8 cellular contexts compared by ENCODE assay signal in genomic region chr14:100438678-100439592, GRCh38.
DNase-seq lines count a peak whose midpoint lies in the region; ATAC-seq, FAIRE-seq and TF ChIP-seq lines count a peak whose summit lies in the region.

No MANE protein-coding gene starts in this region.

- H3K27ac ChIP-seq in angular gyrus (ENCODE audit: low read depth, low read length) (peak overlapping the region; percentile 53), testis (no peak overlapping the region)

- no peaks in the 10 kb centered on the region for H3K27me3 ChIP-seq in testis

- intact Hi-C loops in mucosa of descending colon (cut with DNase I, micrococcal nuclease): no loop called here
- intact Hi-C loops in testis (cut with DNase I; ENCODE audit: low total_unique reads): no loop called here

- H3K9me3 ChIP-seq in mucosa of descending colon (no peaks in the 10 kb centered on the region), testis (no peaks in the 10 kb centered on the region)

- H3K36me3 ChIP-seq in mucosa of descending colon (ENCODE audit: low read depth) (no peaks in the 10 kb centered on the region), testis (ENCODE audit: low read depth, missing control alignments) (no peaks in the 10 kb centered on the region)

- peak; percentile 48 for FAIRE-seq in urothelium cell line (lab: Jason Lieb, UNC)

- TF ChIP-seq CTCF in AG10803 (conservative IDR thresholded peaks at IDR 0.05; ENCODE audit: low read length) (no peak), mucosa of descending colon (IDR thresholded peaks at IDR 0.05) (no peak), testis (IDR thresholded peaks at IDR 0.05) (no peak)

- TF ChIP-seq POLR2A in testis (IDR thresholded peaks at IDR 0.05): no peak

- WGBS in testis, 2 donors: 73% methylated on average over 6 to 10 of the region's 10 CpGs

- DNase-seq in AG10803 (ENCODE audit: low read depth): peak; percentile 64
- peak; percentile 64 for DNase-seq in LHCN-M2 (ENCODE audit: low read depth)
- peak; percentile 84 to 90 (median 88) for DNase-seq in mucosa of descending colon
- peak; percentile 89 for DNase-seq in urothelium cell line (ENCODE audit: low spot score)
- DNase-seq in NCI-H446 treated with DMSO at 0.1 percent for 48 hours (lab: John Stamatoyannopoulos, UW): no peak
- DNase-seq in testis: no peak
- DNase-seq in HuH-7 (ENCODE audit: low spot score): no peak

- H3K4me1 ChIP-seq in mucosa of descending colon (ENCODE audit: low read depth) (peaks cover 53% of the 10 kb centered on the region), testis (peaks cover 14% of the 10 kb centered on the region)

- H3K4me3 ChIP-seq in AG10803 (ENCODE audit: low read length) (no peak overlapping the region), mucosa of descending colon (no peak overlapping the region), testis (no peak overlapping the region)

- peak; percentile 88 for ATAC-seq in mucosa of descending colon

Comparison
In these comparisons a context has a peak if more than half of its experiments do, and no peak if none do; other contexts are left out.
1. DNase-seq: peak in AG10803 (single experiment), LHCN-M2 (single experiment), mucosa of descending colon (3 of 3) and urothelium cell line (single experiment); none in NCI-H446 treated with DMSO at 0.1 percent for 48 hours (single experiment), testis (single experiment) and HuH-7 (single experiment).